8 cellular contexts compared by ENCODE assay signal in genomic region chr6:53326372-53327016, GRCh38. TPM values are rescaled to one million over a fixed set of nuclear protein-coding genes. Genes with fewer than 3 reads are reported as not detected.
DNase-seq lines count a peak whose midpoint lies in the region; ATAC-seq and TF ChIP-seq lines count a peak whose summit lies in the region.

No MANE protein-coding gene starts in this region.

- H3K4me3 ChIP-seq in ascending aorta (no peak overlapping the region), transverse colon (no peak overlapping the region)

- H3K4me1 Mint-ChIP-seq in activated T-cell treated with anti-CD3 and anti-CD28 coated beads, Interleukin-2, amount 50 U/mL, for 24 hours (ENCODE audit: low read depth): peaks cover 71% of the 10 kb centered on the region

- H3K9me3 ChIP-seq in ascending aorta: no peaks in the 10 kb centered on the region
- no peaks in the 10 kb centered on the region for H3K9me3 ChIP-seq in transverse colon

- H3K27me3 Mint-ChIP-seq in activated T-cell treated with anti-CD3 and anti-CD28 coated beads, Interleukin-2, amount 50 U/mL, for 24 hours: no peaks in the 10 kb centered on the region

- no peak for ATAC-seq in GM18870 (IDR thresholded peaks at IDR 0.05; ENCODE audit: unreplicated experiment)
- no peak for ATAC-seq in HG03045 (IDR thresholded peaks at IDR 0.05; ENCODE audit: unreplicated experiment)

- H3K36me3 Mint-ChIP-seq in activated T-cell treated with anti-CD3 and anti-CD28 coated beads, Interleukin-2, amount 50 U/mL, for 24 hours (ENCODE audit: low read depth): peaks cover 48% of the 10 kb centered on the region

- H3K27ac ChIP-seq in ascending aorta (peak overlapping the region; percentile 33 to 71), transverse colon (peak overlapping the region; percentile 46 to 80 (median 73))

- no peaks in the 10 kb centered on the region for H3K27me3 ChIP-seq in ascending aorta
- no peaks in the 10 kb centered on the region for H3K27me3 ChIP-seq in transverse colon

- H3K36me3 ChIP-seq in ascending aorta: no peaks in the 10 kb centered on the region
- H3K36me3 ChIP-seq in transverse colon: no peaks in the 10 kb centered on the region

- in situ Hi-C loops in transverse colon (cut with MboI; ENCODE audit: low pct_ligation_motif_present in 1 of 4, low pct_unique_long_range_greater_than_20kb in 1 of 4, low sequenced_read_pairs in 3 of 4): no loop called here

- 71 to 73% methylated on average over 2 to 11 of the region's 11 CpGs for WGBS in transverse colon (ENCODE audit: low coverage in 1 of 2), 2 donors

- H3K27ac Mint-ChIP-seq in activated T-cell treated with anti-CD3 and anti-CD28 coated beads, Interleukin-2, amount 50 U/mL, for 24 hours: peak overlapping the region; percentile 38

- no peak for DNase-seq in activated T-cell treated with anti-CD3 and anti-CD28 coated beads, Interleukin-2, amount 50 U/mL, for 24 hours
- no peak for DNase-seq in activated T-cell treated with anti-CD3 and anti-CD28 coated beads, Interleukin-2, amount 50 U/mL, for 1 hour
- peak; percentile 20 to 73 for DNase-seq in ascending aorta (ENCODE audit: low spot score in 2 of 2)
- peak; percentile 30 for DNase-seq in iPS-NIHi11 (ENCODE audit: low spot score)
- peak; percentile 33 for DNase-seq in transverse colon
- no peak for DNase-seq in activated naive CD4-positive, alpha-beta T cell treated with anti-CD3 and anti-CD28 coated beads, Interleukin-2, amount 50 U/mL, for 16 hours

- TF ChIP-seq POLR2A in transverse colon (IDR thresholded peaks at IDR 0.05): no peak

- TF ChIP-seq EP300 in transverse colon (IDR thresholded peaks at IDR 0.05; ENCODE audit: low read depth): no peak

- peaks cover 6 to 36% of the 10 kb centered on the region in 2 donors for H3K4me1 ChIP-seq in ascending aorta
- peaks cover 3 to 40% (median 11%) of the 10 kb centered on the region in 4 donors for H3K4me1 ChIP-seq in transverse colon

- intact Hi-C loops in ascending aorta (cut with DNase I): loop anchor here (10.0 kb wide), 1 partner anchor 152 kb away; no protein-coding TSS in a partner anchor
- intact Hi-C loops in transverse colon (cut with DNase I; ENCODE audit: low total_unique reads): no loop called here

- TF ChIP-seq CTCF in ascending aorta (IDR thresholded peaks at IDR 0.05) (no peak), transverse colon (IDR thresholded peaks at IDR 0.05) (no peak)

- H3K4me3 Mint-ChIP-seq in activated T-cell treated with anti-CD3 and anti-CD28 coated beads, Interleukin-2, amount 50 U/mL, for 24 hours: no peak overlapping the region

- H3K9me3 Mint-ChIP-seq in activated T-cell treated with anti-CD3 and anti-CD28 coated beads, Interleukin-2, amount 50 U/mL, for 24 hours: no peaks in the 10 kb centered on the region

RNA-seq across cellular contexts. Expression of gene ELOVL5, which starts 22.3 kb away (rescaled TPM):
- 53.7 TPM for total RNA-seq in ascending aorta
- 10 to 100 TPM; 14.3 to 63.1 (median 29.2) TPM for total RNA-seq in transverse colon

Comparison
In these comparisons a context has a peak if more than half of its experiments do, and no peak if none do; other contexts are left out.
1. DNase-seq: peak in ascending aorta (2 of 2), iPS-NIHi11 (single experiment) and transverse colon (single experiment); none in activated T-cell treated with anti-CD3 and anti-CD28 coated beads, Interleukin-2, amount 50 U/mL, for 24 hours (single experiment), activated T-cell treated with anti-CD3 and anti-CD28 coated beads, Interleukin-2, amount 50 U/mL, for 1 hour (single experiment) and activated naive CD4-positive, alpha-beta T cell treated with anti-CD3 and anti-CD28 coated beads, Interleukin-2, amount 50 U/mL, for 16 hours (single experiment).